Comparison of ENCODE assay signal across 12 cellular contexts in the genomic region with DNA sequence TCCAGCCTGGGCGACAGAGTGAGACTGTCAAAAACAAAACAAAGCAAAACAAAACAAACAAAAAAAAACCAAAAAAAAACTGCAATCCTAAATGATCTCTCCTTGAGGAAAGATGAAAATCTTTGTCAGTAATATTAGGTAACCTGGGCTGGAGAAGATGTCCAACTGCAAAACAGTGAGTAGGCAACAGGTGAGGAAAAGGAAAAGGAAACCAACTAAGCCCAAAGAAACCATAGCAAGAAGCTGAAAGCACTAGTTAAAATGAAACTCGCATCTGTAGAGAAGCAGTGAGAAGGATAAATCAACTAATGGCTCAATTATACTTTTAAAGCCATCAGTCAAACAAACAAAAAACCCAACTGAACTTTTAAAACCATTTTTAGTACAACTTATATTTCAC.
DNase-seq lines count a peak whose midpoint lies in the region; ATAC-seq lines count a peak whose summit lies in the region.
"Had no signal": no experiment of that assay in that cellular context is flagged by ENCODE, and none has a peak within 500 bp of the region (broad histone marks: within the 10 kb centered on the region; RNA-seq: fewer than 3 reads in every experiment).

No MANE protein-coding gene starts in this region.

- intact Hi-C loops in head of caudate nucleus (cut with DNase I): no loop called here

- no peak for DNase-seq in head of caudate nucleus
- DNase-seq in DMS114 treated with DMSO at 0.1 percent for 48 hours (lab: John Stamatoyannopoulos, UW; ENCODE audit: unreplicated experiment): no peak
- no peak for DNase-seq in superior temporal gyrus (ENCODE audit: extremely low spot score)
- DNase-seq in NOMO-1 treated with DMSO at 0.1 percent for 48 hours (lab: John Stamatoyannopoulos, UW; ENCODE audit: unreplicated experiment): no peak
- DNase-seq: left colon, NCI-H1092 treated with DMSO at 0.1 percent for 48 hours, NCI-H524, transverse colon had no signal

- ATAC-seq in GM18498 (IDR thresholded peaks at IDR 0.05; ENCODE audit: unreplicated experiment) (peak; percentile 76), GM19467 (IDR thresholded peaks at IDR 0.05; ENCODE audit: unreplicated experiment) (peak; percentile 69), HG02798 (IDR thresholded peaks at IDR 0.05; ENCODE audit: poor library complexity, unreplicated experiment) (peak; percentile 85), HG03469 (IDR thresholded peaks at IDR 0.05; ENCODE audit: unreplicated experiment) (peak; percentile 64)
- ATAC-seq: left colon had no signal
